Comparison of ENCODE assay signal across 19 cellular contexts in genomic region chr17:945672-946071, GRCh38. TPM values are rescaled to one million over a fixed set of nuclear protein-coding genes. Genes with fewer than 3 reads are reported as not detected.
DNase-seq lines count a peak whose midpoint lies in the region; ATAC-seq and TF ChIP-seq lines count a peak whose summit lies in the region.
"Had no signal": no experiment of that assay in that cellular context is flagged by ENCODE, and none has a peak within 500 bp of the region (broad histone marks: within the 10 kb centered on the region; RNA-seq: fewer than 3 reads in every experiment).

No MANE protein-coding gene starts in this region.

- H3K4me3 ChIP-seq in right cardiac atrium (ENCODE audit: low read length) (no peak overlapping the region), dorsolateral prefrontal cortex (no peak overlapping the region)
- H3K4me3 ChIP-seq: GM12878 had no signal

- intact Hi-C loops in left ventricle myocardium superior (cut with micrococcal nuclease) (no loop called here), right cardiac atrium (cut with DNase I) (no loop called here), dorsolateral prefrontal cortex (cut with DNase I) (no loop called here)

- H3K9me3 ChIP-seq in right cardiac atrium (ENCODE audit: control insufficient read depth, low read length): no peaks in the 10 kb centered on the region

- 75% methylated on average over 3 of the region's 3 CpGs for WGBS in right cardiac atrium

- peak overlapping the region; percentile 74 for H3K27ac Mint-ChIP-seq in endothelial cell (ENCODE audit: unreplicated experiment)

- ATAC-seq in left ventricle myocardium superior (no peak), right cardiac atrium (no peak), HG03442 (IDR thresholded peaks at IDR 0.05; ENCODE audit: unreplicated experiment) (no peak), GM21717 (IDR thresholded peaks at IDR 0.05; ENCODE audit: unreplicated experiment) (no peak)
- ATAC-seq: GM12878, HepG2 had no signal

- peak; percentile 9 for DNase-seq in left ventricle myocardium superior
- DNase-seq in right cardiac atrium: no peak
- no peak for DNase-seq in endothelial cell (ENCODE audit: low spot score)
- DNase-seq in myocyte (ENCODE audit: low read depth): peak; percentile 28
- no peak for DNase-seq in NK-92 treated with Interleukin-12 subunit alpha and Interleukin-12 subunit beta, amount 100 ng/mL, for 24 hours (lab: John Stamatoyannopoulos, UW)
- DNase-seq in dorsolateral prefrontal cortex: no peak
- DNase-seq: Calu3, NCI-H1092, NCI-H1694 treated with DMSO at 0.1 percent for 48 hours, NCI-H510A, NCI-H82, SHP77 treated with DMSO at 0.1 percent for 48 hours had no signal

- peaks cover 14% of the 10 kb centered on the region for H3K4me1 Mint-ChIP-seq in endothelial cell (ENCODE audit: unreplicated experiment)

- no peaks in the 10 kb centered on the region for H3K4me1 ChIP-seq in right cardiac atrium (ENCODE audit: control insufficient read depth, insufficient read depth, low read length)

- H3K27ac ChIP-seq in right cardiac atrium (ENCODE audit: low read length): no peak overlapping the region
- no peak overlapping the region for H3K27ac ChIP-seq in dorsolateral prefrontal cortex
- H3K27ac ChIP-seq: C4-2B, HL-60, KMS-11 had no signal

- TF ChIP-seq CTCF in endothelial cell (IDR thresholded peaks at IDR 0.05; ENCODE audit: unreplicated experiment) (no peak), dorsolateral prefrontal cortex (IDR thresholded peaks at IDR 0.05 in 54 of 56, conservative IDR thresholded peaks at IDR 0.05 in 2 of 56; ENCODE audit: low read depth in 1 of 56, partially characterized antibody in 56 of 56) (no peak)

- H3K4me3 Mint-ChIP-seq in endothelial cell (ENCODE audit: unreplicated experiment): no peak overlapping the region

- no peaks in the 10 kb centered on the region for H3K27me3 Mint-ChIP-seq in endothelial cell (ENCODE audit: unreplicated experiment)

- no peaks in the 10 kb centered on the region for H3K27me3 ChIP-seq in right cardiac atrium (ENCODE audit: control insufficient read depth, insufficient read depth)
- H3K27me3 ChIP-seq in dorsolateral prefrontal cortex: peaks cover 0 to 11% (median 0%) of the 10 kb centered on the region in 45 donors

- H3K36me3 Mint-ChIP-seq in endothelial cell (ENCODE audit: low read depth, unreplicated experiment): no peaks in the 10 kb centered on the region

- H3K9me3 Mint-ChIP-seq in endothelial cell (ENCODE audit: unreplicated experiment): no peaks in the 10 kb centered on the region

RNA-seq across cellular contexts. Expression of gene NXN, which starts 33.9 kb away (rescaled TPM):
- total RNA-seq in left ventricle myocardium superior (18.9 TPM), right cardiac atrium (10 to 100 TPM; 14.7 to 21.8 (median 17.3) TPM), endothelial cell (ENCODE audit: unreplicated experiment) (53.9 TPM), myocyte (9.6 and 17.2 TPM in 2 replicates), dorsolateral prefrontal cortex (10 to 100 TPM in 109 of 120 experiments, 1 to 10 TPM in 11; 6.9 to 38.1 (median 15.4) TPM)
- polyA plus RNA-seq in right cardiac atrium: 11.6 TPM
- 30.1 TPM for polyA plus RNA-seq in myocyte (2012)

RNA-seq across cellular contexts. Expression of gene TIMM22, which starts 51.3 kb away (rescaled TPM):
- total RNA-seq in left ventricle myocardium superior: 15.8 TPM
- total RNA-seq in right cardiac atrium: 10 to 100 TPM; 13.9 to 16.1 (median 14.4) TPM
- polyA plus RNA-seq in right cardiac atrium: 14.2 TPM
- total RNA-seq in endothelial cell (ENCODE audit: unreplicated experiment): 17.1 TPM
- total RNA-seq in myocyte: 35.8 and 36.7 TPM in 2 replicates
- polyA plus RNA-seq in myocyte (2012): 24.9 TPM
- 10 to 100 TPM in 104 of 120 experiments, 1 to 10 TPM in 16; 7.3 to 15.5 (median 11.6) TPM for total RNA-seq in dorsolateral prefrontal cortex

Comparison
In these comparisons a context has a peak if more than half of its experiments do, and no peak if none do; other contexts are left out.
1. DNase-seq: peak in left ventricle myocardium superior (single experiment) and myocyte (single experiment); none in right cardiac atrium (0 of 3), endothelial cell (single experiment), NK-92 treated with Interleukin-12 subunit alpha and Interleukin-12 subunit beta, amount 100 ng/mL, for 24 hours (single experiment) and dorsolateral prefrontal cortex (0 of 10).